Comparison of ENCODE assay signal across 8 cellular contexts in genomic region chrX:24242649-24243556, GRCh38.
A peak's percentile ranks its signal among the peaks of the same experiment; 100 is the strongest.
DNase-seq lines count a peak whose midpoint lies in the region; ATAC-seq and TF ChIP-seq lines count a peak whose summit lies in the region.

No MANE protein-coding gene starts in this region.

- H3K27ac Mint-ChIP-seq in natural killer cell = no peak overlapping the region

- POLR2A ChIA-PET in SK-N-SH (lab: Yijun Ruan, JAX) = no interaction called here

- H3K4me1 Mint-ChIP-seq in natural killer cell = no peaks in the 10 kb centered on the region

- DNase-seq in left kidney (ENCODE audit: low read depth, low spot score) (peak; percentile 2), natural killer cell (no peak), SK-N-SH (no peak), UCSD-AML1 (lab: John Stamatoyannopoulos, UW; ENCODE audit: unreplicated experiment) (no peak)
- no peak for DNase-seq in activated CD4-positive, alpha-beta T cell treated with anti-CD3 and anti-CD28 coated beads, Interleukin-2, amount 50 U/mL, for 4 hours

- no peaks in the 10 kb centered on the region for H3K9me2 ChIP-seq in SK-N-SH

- H3K36me3 ChIP-seq in SK-N-SH (replicated peaks in 1 of 2; ENCODE audit: control insufficient read depth in 1 of 2, insufficient read depth in 2 of 2, low read length in 1 of 2) = no peaks in the 10 kb centered on the region

- WGBS in SK-N-SH (ENCODE audit: low lambda C conversion rate) = 34% methylated on average over 13 of the region's 13 CpGs

- H3K27me3 ChIP-seq in SK-N-SH (ENCODE audit: insufficient read depth) = no peaks in the 10 kb centered on the region; the same call in 1 of the 2 replicates

- H3K9ac ChIP-seq in SK-N-SH = no peak overlapping the region

- no peak overlapping the region for H3K4me3 Mint-ChIP-seq in natural killer cell

- H3F3A ChIP-seq in SK-N-SH (replicated peaks; ENCODE audit: insufficient read depth) = peaks cover 15% of the 10 kb centered on the region

- TF ChIP-seq POLR2A in Raji (IDR thresholded peaks at IDR 0.05; ENCODE audit: insufficient read depth, low read depth, low read length) = 0 out of 2 replicates have a peak, but pooled peaks have one; percentile 30

- H3K9me3 Mint-ChIP-seq in natural killer cell = no peaks in the 10 kb centered on the region

- H3K9me3 ChIP-seq in SK-N-SH = no peaks in the 10 kb centered on the region

- no peaks in the 10 kb centered on the region for H3K36me3 Mint-ChIP-seq in natural killer cell

- no peak for TF ChIP-seq EP300 in SK-N-SH (IDR thresholded peaks at IDR 0.05; ENCODE audit: borderline replicate concordance in 1 of 2, low read depth in 1 of 2, low read length in 1 of 2)

- H3K4me1 ChIP-seq in SK-N-SH (ENCODE audit: control insufficient read depth in 1 of 2, insufficient read depth in 2 of 2, low read depth in 1 of 2, low read length in 1 of 2) = peaks cover 0 to 13% of the 10 kb centered on the region in 2 experiments; a peak in 1 of 4 replicates

- H3K79me2 ChIP-seq in SK-N-SH (ENCODE audit: insufficient read depth) = no peaks in the 10 kb centered on the region

- no peaks in the 10 kb centered on the region for H4K20me1 ChIP-seq in SK-N-SH (ENCODE audit: insufficient read depth)

- intact Hi-C loops in natural killer cell (cut with micrococcal nuclease) = loop anchor here (1.0 to 10.0 kb wide), 2 partner anchors 161 to 338 kb away; partner anchors contain the start of genes APOO and CXorf58

- peak overlapping the region in 1 of 2 experiments; percentile 6; a peak in 1 of 4 replicates for H3K27ac ChIP-seq in SK-N-SH (ENCODE audit: low read depth in 2 of 2, low read length in 1 of 2)

- no peak overlapping the region for H3K4me2 ChIP-seq in SK-N-SH

- TF ChIP-seq CTCF in natural killer cell (IDR thresholded peaks at IDR 0.05) (no peak), SK-N-SH (IDR thresholded peaks at IDR 0.05) (no peak)

- no peak overlapping the region for H2AFZ ChIP-seq in SK-N-SH (ENCODE audit: low read depth)

- H3K4me3 ChIP-seq in SK-N-SH (ENCODE audit: low read depth in 2 of 2, low read length in 1 of 2) = no peak overlapping the region

- ATAC-seq in GM18907 (IDR thresholded peaks at IDR 0.05; ENCODE audit: unreplicated experiment) = peak; percentile 92
- peak; percentile 87 for ATAC-seq in HG02938 (IDR thresholded peaks at IDR 0.05; ENCODE audit: unreplicated experiment)
- ATAC-seq in natural killer cell = no peak

- H3K27me3 Mint-ChIP-seq in natural killer cell (ENCODE audit: low read depth in 2 of 2) = peaks cover 3 to 23% of the 10 kb centered on the region in 2 donors

- CTCF ChIA-PET in SK-N-SH (lab: Yijun Ruan, JAX) = interaction anchor here (0.6 to 1.8 kb wide), 13 partner anchors 8 to 367 kb away, joined by 3 to 14 read pairs (median 3); no protein-coding TSS in a partner anchor

- TF ChIP-seq RAD21 in SK-N-SH (IDR thresholded peaks at IDR 0.05; ENCODE audit: low read length) = no peak

TF ChIP-seq in SK-N-SH, 30 proteins besides CTCF, POLR2A, EP300 and RAD21:
- TF ChIP-seq YY1 (IDR thresholded peaks at IDR 0.05; ENCODE audit: low read depth) (no peak), TEAD4 (IDR thresholded peaks at IDR 0.05; ENCODE audit: borderline replicate concordance, insufficient read depth) (no peak), TCF12 (IDR thresholded peaks at IDR 0.05) (no peak), GATA2 (CRISPR knock-in tag; IDR thresholded peaks at IDR 0.05) (no peak), RCOR1 (IDR thresholded peaks at IDR 0.05; ENCODE audit: low read length) (no peak), CHD2 (IDR thresholded peaks at IDR 0.05; ENCODE audit: low read length, partially characterized antibody) (no peak), NFIC (IDR thresholded peaks at IDR 0.05; ENCODE audit: borderline replicate concordance) (no peak), FOSL2 (IDR thresholded peaks at IDR 0.05; ENCODE audit: borderline replicate concordance, low read depth) (no peak), EZH2phosphoT487 (IDR thresholded peaks at IDR 0.05; ENCODE audit: borderline replicate concordance, low read depth) (no peak), GABPA (IDR thresholded peaks at IDR 0.05; ENCODE audit: low read depth) (no peak), POLR2AphosphoS5 (IDR thresholded peaks at IDR 0.05; ENCODE audit: low read depth, low read length) (no peak), REST (IDR thresholded peaks at IDR 0.05; ENCODE audit: low read depth, low read length) (no peak), USF1 (IDR thresholded peaks at IDR 0.05; ENCODE audit: borderline replicate concordance, low read depth) (no peak), MXI1 (IDR thresholded peaks at IDR 0.05; ENCODE audit: low read depth, low read length) (no peak), RXRA (IDR thresholded peaks at IDR 0.05; ENCODE audit: borderline replicate concordance, low read depth) (no peak), ELF1 (IDR thresholded peaks at IDR 0.05) (no peak), USF2 (IDR thresholded peaks at IDR 0.05; ENCODE audit: borderline replicate concordance, low read depth, low read length) (no peak), MEF2A (IDR thresholded peaks at IDR 0.05; ENCODE audit: borderline replicate concordance, low read depth) (no peak), SIN3A (IDR thresholded peaks at IDR 0.05; ENCODE audit: borderline replicate concordance, low read depth, low read length) (no peak)
TF ChIP-seq in SK-N-SH: peak in this region for 0.

Comparison
In these comparisons a context has a peak if more than half of its experiments do, and no peak if none do; other contexts are left out.
1. ATAC-seq: peak in GM18907 (single experiment) and HG02938 (single experiment); none in natural killer cell (0 of 3).